10 cellular contexts compared by ENCODE assay signal in the genomic region with DNA sequence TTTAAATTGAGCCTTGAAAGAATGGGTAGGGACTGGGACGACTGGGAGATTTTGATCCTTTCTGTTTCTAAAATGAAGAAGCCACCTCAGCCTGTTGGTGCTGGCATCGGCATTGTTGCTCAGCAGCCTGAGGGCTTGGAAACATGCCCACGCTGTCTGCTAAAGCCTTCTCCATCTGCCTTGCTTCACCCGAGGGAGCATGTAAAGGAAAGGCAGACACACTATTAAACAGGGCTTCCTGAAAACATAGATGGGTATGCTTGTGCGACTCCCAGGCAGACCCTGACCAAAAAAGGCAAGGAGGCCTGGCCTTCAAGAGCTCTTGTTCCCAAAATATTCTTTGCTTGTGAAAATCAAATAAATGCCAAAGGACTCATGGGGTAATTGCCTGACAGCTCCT.
DNase-seq lines count a peak whose midpoint lies in the region; ATAC-seq and TF ChIP-seq lines count a peak whose summit lies in the region.
"Had no signal": no experiment of that assay in that cellular context is flagged by ENCODE, and none has a peak within 500 bp of the region (broad histone marks: within the 10 kb centered on the region; RNA-seq: fewer than 3 reads in every experiment).

No MANE protein-coding gene starts in this region.

- DNase-seq in EL (peak; percentile 88), RPMI8226 (peak; percentile 26), fibroblast of lung (ENCODE audit: low read depth in 2 of 2) (peak in 1 of 2 donors; percentile 62), progenitor cell of endocrine pancreas (ENCODE audit: low spot score, unreplicated experiment) (no peak), SKM-1 (lab: John Stamatoyannopoulos, UW; ENCODE audit: unreplicated experiment) (no peak)
- DNase-seq in activated CD8-positive, alpha-beta memory T cell treated with anti-CD3 and anti-CD28 coated beads, Interleukin-2, amount 10 ng/mL, durations not matched to agents 7 days and 5 days: no peak
- no peak for DNase-seq in activated CD8-positive, alpha-beta memory T cell treated with anti-CD3 and anti-CD28 coated beads, Interleukin-2, amount 50 U/mL, for 4 hours

- H3K27ac ChIP-seq in fibroblast of lung (ENCODE audit: insufficient read depth, low read length): no peak overlapping the region
- H3K27ac ChIP-seq: pancreas, upper lobe of left lung had no signal

- no peaks in the 10 kb centered on the region for H3K36me3 Mint-ChIP-seq in progenitor cell of endocrine pancreas (ENCODE audit: insufficient read depth)
- H3K36me3 Mint-ChIP-seq in activated CD8-positive, alpha-beta memory T cell treated with anti-CD3 and anti-CD28 coated beads, Interleukin-2, amount 10 ng/mL, durations not matched to agents 7 days and 5 days: no peaks in the 10 kb centered on the region

- peak overlapping the region; percentile 37 for H2AFZ ChIP-seq in fibroblast of lung (ENCODE audit: low read length)

- TF ChIP-seq CTCF in fibroblast of lung (conservative IDR thresholded peaks at IDR 0.05 in 1 of 2, IDR thresholded peaks at IDR 0.05 in 1 of 2; ENCODE audit: low read depth in 1 of 2, low read length in 2 of 2): no peak
- TF ChIP-seq CTCF in progenitor cell of endocrine pancreas (IDR thresholded peaks at IDR 0.05; ENCODE audit: unreplicated experiment): no peak

- H3K4me1 ChIP-seq in fibroblast of lung (ENCODE audit: control insufficient read depth, extremely low read depth, insufficient read depth, low read length): no peaks in the 10 kb centered on the region
- H3K4me1 ChIP-seq: pancreas had no signal

- no peaks in the 10 kb centered on the region for H3K9me3 Mint-ChIP-seq in progenitor cell of endocrine pancreas (ENCODE audit: low read depth)
- no peaks in the 10 kb centered on the region for H3K9me3 Mint-ChIP-seq in activated CD8-positive, alpha-beta memory T cell treated with anti-CD3 and anti-CD28 coated beads, Interleukin-2, amount 10 ng/mL, durations not matched to agents 7 days and 5 days (ENCODE audit: low read depth)

- H3K4me3 ChIP-seq in fibroblast of lung (replicated peaks in 1 of 4; ENCODE audit: control extremely low read depth in 1 of 4, insufficient read depth in 1 of 4, low read depth in 3 of 4, low read length in 4 of 4): no peak overlapping the region
- H3K4me3 ChIP-seq: pancreas, upper lobe of left lung had no signal

- H3K27ac Mint-ChIP-seq in progenitor cell of endocrine pancreas: peak overlapping the region; percentile 21
- no peak overlapping the region for H3K27ac Mint-ChIP-seq in activated CD8-positive, alpha-beta memory T cell treated with anti-CD3 and anti-CD28 coated beads, Interleukin-2, amount 10 ng/mL, durations not matched to agents 7 days and 5 days

- no peaks in the 10 kb centered on the region for H3K4me1 Mint-ChIP-seq in progenitor cell of endocrine pancreas (ENCODE audit: low read depth)
- peaks cover 2% of the 10 kb centered on the region for H3K4me1 Mint-ChIP-seq in activated CD8-positive, alpha-beta memory T cell treated with anti-CD3 and anti-CD28 coated beads, Interleukin-2, amount 10 ng/mL, durations not matched to agents 7 days and 5 days

- no peaks in the 10 kb centered on the region for H3K27me3 Mint-ChIP-seq in progenitor cell of endocrine pancreas
- H3K27me3 Mint-ChIP-seq in activated CD8-positive, alpha-beta memory T cell treated with anti-CD3 and anti-CD28 coated beads, Interleukin-2, amount 10 ng/mL, durations not matched to agents 7 days and 5 days: no peaks in the 10 kb centered on the region

- H3K79me2 ChIP-seq in fibroblast of lung (ENCODE audit: control insufficient read depth, insufficient read depth, low read length): no peaks in the 10 kb centered on the region

- H3K9ac ChIP-seq in fibroblast of lung (ENCODE audit: insufficient read depth, low read length): no peak overlapping the region

- ATAC-seq in activated CD8-positive, alpha-beta memory T cell treated with anti-CD3 and anti-CD28 coated beads, Interleukin-2, amount 10 ng/mL, durations not matched to agents 7 days and 5 days: no peak
- no peak for ATAC-seq in GM19452 (IDR thresholded peaks at IDR 0.05; ENCODE audit: unreplicated experiment)

- H3K4me3 Mint-ChIP-seq in progenitor cell of endocrine pancreas (ENCODE audit: low read depth): no peak overlapping the region
- no peak overlapping the region for H3K4me3 Mint-ChIP-seq in activated CD8-positive, alpha-beta memory T cell treated with anti-CD3 and anti-CD28 coated beads, Interleukin-2, amount 10 ng/mL, durations not matched to agents 7 days and 5 days

- CTCF ChIA-PET in activated CD8-positive, alpha-beta memory T cell treated with anti-CD3 and anti-CD28 coated beads, Interleukin-2, amount 10 ng/mL, durations not matched to agents 7 days and 5 days (lab: Charles Lee): no interaction called here

- no peaks in the 10 kb centered on the region for H3K27me3 ChIP-seq in fibroblast of lung (ENCODE audit: control insufficient read depth, insufficient read depth, low read length)
- H3K27me3 ChIP-seq: pancreas, upper lobe of left lung had no signal

- no peaks in the 10 kb centered on the region for H3K9me3 ChIP-seq in fibroblast of lung (ENCODE audit: control insufficient read depth, insufficient read depth, low read depth, low read length)
- H3K9me3 ChIP-seq: pancreas, upper lobe of left lung had no signal

- H3K36me3 ChIP-seq in fibroblast of lung (ENCODE audit: control insufficient read depth, insufficient read depth, low read length): no peaks in the 10 kb centered on the region
- H3K36me3 ChIP-seq: pancreas, upper lobe of left lung had no signal

- no peak overlapping the region for H3K4me2 ChIP-seq in fibroblast of lung (ENCODE audit: extremely low read depth, insufficient read depth, low read length)

- H4K20me1 ChIP-seq in fibroblast of lung (ENCODE audit: control insufficient read depth, extremely low read depth, insufficient read depth, low read length): no peaks in the 10 kb centered on the region

Comparison
In these comparisons a context has a peak if more than half of its experiments do, and no peak if none do; other contexts are left out.
1. DNase-seq: peak in EL (single experiment) and RPMI8226 (single experiment); none in progenitor cell of endocrine pancreas (single experiment), activated CD8-positive, alpha-beta memory T cell treated with anti-CD3 and anti-CD28 coated beads, Interleukin-2, amount 10 ng/mL, durations not matched to agents 7 days and 5 days (single experiment), activated CD8-positive, alpha-beta memory T cell treated with anti-CD3 and anti-CD28 coated beads, Interleukin-2, amount 50 U/mL, for 4 hours (single experiment) and SKM-1 (single experiment).